1 cellular context compared by ENCODE assay signal in the genomic region with DNA sequence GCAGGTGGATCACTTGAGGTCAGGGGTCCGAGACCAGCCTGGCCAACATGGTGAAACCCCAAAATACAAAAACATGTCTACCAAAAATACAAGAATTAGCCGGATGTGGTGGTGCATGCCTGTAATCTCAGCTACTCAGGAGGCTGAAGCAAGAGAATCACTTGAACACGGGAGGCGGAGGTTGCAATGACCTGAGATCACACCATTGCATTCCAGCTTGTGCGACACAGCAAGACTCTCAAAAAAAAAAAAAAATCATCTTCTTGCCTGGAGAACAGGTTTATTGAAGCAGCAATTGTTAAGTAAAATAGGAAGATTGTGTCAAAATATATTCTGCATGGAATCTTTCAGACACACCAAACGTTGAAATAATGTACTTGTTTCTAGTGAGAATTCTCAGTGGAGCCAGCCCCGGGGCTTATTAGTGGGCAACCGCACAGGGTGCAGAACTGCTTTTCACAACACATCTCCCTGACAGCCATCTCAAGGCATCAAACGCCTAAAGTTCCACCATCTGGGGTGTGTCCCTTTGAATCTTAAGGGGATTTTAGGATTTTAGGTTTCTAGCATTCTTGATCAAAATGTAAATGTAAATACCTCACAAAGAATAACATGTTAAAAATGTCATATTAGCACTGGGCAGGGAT.
TF ChIP-seq lines count a peak whose summit lies in the region.

No MANE protein-coding gene starts in this region.

TF ChIP-seq in WTC11, 78 proteins besides CTCF, POLR2A, EP300 and RAD21 (continued from another document):
- TF ChIP-seq, protein P1, sequence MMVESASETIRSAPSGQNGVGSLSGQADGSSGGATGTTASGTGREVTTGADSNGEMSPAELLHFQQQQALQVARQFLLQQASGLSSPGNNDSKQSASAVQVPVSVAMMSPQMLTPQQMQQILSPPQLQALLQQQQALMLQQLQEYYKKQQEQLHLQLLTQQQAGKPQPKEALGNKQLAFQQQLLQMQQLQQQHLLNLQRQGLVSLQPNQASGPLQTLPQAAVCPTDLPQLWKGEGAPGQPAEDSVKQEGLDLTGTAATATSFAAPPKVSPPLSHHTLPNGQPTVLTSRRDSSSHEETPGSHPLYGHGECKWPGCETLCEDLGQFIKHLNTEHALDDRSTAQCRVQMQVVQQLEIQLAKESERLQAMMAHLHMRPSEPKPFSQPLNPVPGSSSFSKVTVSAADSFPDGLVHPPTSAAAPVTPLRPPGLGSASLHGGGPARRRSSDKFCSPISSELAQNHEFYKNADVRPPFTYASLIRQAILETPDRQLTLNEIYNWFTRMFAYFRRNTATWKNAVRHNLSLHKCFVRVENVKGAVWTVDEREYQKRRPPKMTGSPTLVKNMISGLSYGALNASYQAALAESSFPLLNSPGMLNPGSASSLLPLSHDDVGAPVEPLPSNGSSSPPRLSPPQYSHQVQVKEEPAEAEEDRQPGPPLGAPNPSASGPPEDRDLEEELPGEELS (CRISPR knock-in tag; IDR thresholded peaks at IDR 0.05) = no peak
